23 cellular contexts compared by ENCODE assay signal in genomic region chr11:62778441-62778840, GRCh38. TPM values are rescaled to one million over a fixed set of nuclear protein-coding genes. Genes with fewer than 3 reads are reported as not detected.
A peak's percentile ranks its signal among the peaks of the same experiment; 100 is the strongest.
DNase-seq lines count a peak whose midpoint lies in the region; TF ChIP-seq lines count a peak whose summit lies in the region.
"Had no signal": no experiment of that assay in that cellular context is flagged by ENCODE, and none has a peak within 500 bp of the region (broad histone marks: within the 10 kb centered on the region; RNA-seq: fewer than 3 reads in every experiment).

No MANE protein-coding gene starts in this region.

- H3K27ac Mint-ChIP-seq in activated CD4-positive, alpha-beta T cell treated with anti-CD3 and anti-CD28 coated beads, Interleukin-2, amount 10 ng/mL, durations not matched to agents 24 days and 14 days = peak overlapping the region; percentile 91
- no peak overlapping the region for H3K27ac Mint-ChIP-seq in activated CD4-positive, alpha-beta T cell treated with anti-CD3 and anti-CD28 coated beads, Interleukin-2, amount 10 ng/mL, durations not matched to agents 7 days and 5 days
- H3K27ac Mint-ChIP-seq in activated CD4-positive, alpha-beta memory T cell treated with anti-CD3 and anti-CD28 coated beads for 36 hours = peak overlapping the region; percentile 60
- peak overlapping the region; percentile 64 for H3K27ac Mint-ChIP-seq in nephron progenitor cell
- H3K27ac Mint-ChIP-seq: mesothelial cell of epicardium, nephron had no signal

- no peak overlapping the region for H3K27ac ChIP-seq in caudate nucleus (ENCODE audit: low read depth, low read length)
- H3K27ac ChIP-seq: C4-2B, dorsolateral prefrontal cortex, left ventricle myocardium inferior, sigmoid colon, VCaP had no signal

- CTCF ChIA-PET in activated CD4-positive, alpha-beta T cell treated with anti-CD3 and anti-CD28 coated beads, Interleukin-2, amount 10 ng/mL, durations not matched to agents 7 days and 5 days (lab: Charles Lee) = interaction anchor here (1.2 to 13.5 kb wide), 2 partner anchors 10 to 63 kb away, joined by 3 to 170 read pairs; partner anchors contain the start of genes TMEM179B and TMEM223
- CTCF ChIA-PET in activated CD4-positive, alpha-beta memory T cell treated with anti-CD3 and anti-CD28 coated beads for 36 hours (lab: Charles Lee) = interaction anchor here (9.0 kb wide), 1 partner anchor 8 kb away, joined by 89 read pairs; the partner anchor contains the start of gene TMEM179B

- peaks cover 23% of the 10 kb centered on the region for H3K36me3 Mint-ChIP-seq in activated CD4-positive, alpha-beta T cell treated with anti-CD3 and anti-CD28 coated beads, Interleukin-2, amount 10 ng/mL, durations not matched to agents 24 days and 14 days (ENCODE audit: low read depth)
- peaks cover 31% of the 10 kb centered on the region for H3K36me3 Mint-ChIP-seq in activated CD4-positive, alpha-beta T cell treated with anti-CD3 and anti-CD28 coated beads, Interleukin-2, amount 10 ng/mL, durations not matched to agents 7 days and 5 days (ENCODE audit: low read depth)
- peaks cover 4% of the 10 kb centered on the region for H3K36me3 Mint-ChIP-seq in activated CD4-positive, alpha-beta memory T cell treated with anti-CD3 and anti-CD28 coated beads for 36 hours
- peaks cover 62% of the 10 kb centered on the region for H3K36me3 Mint-ChIP-seq in nephron progenitor cell (ENCODE audit: low read depth)

- intact Hi-C loops in activated CD4-positive, alpha-beta T cell treated with anti-CD3 and anti-CD28 coated beads, Interleukin-2, amount 10 ng/mL, durations not matched to agents 24 days and 14 days (cut with micrococcal nuclease) = loop anchor here (10.0 kb wide), 1 partner anchor 184 kb away; the partner anchor contains the start of gene TUT1
- intact Hi-C loops in activated CD4-positive, alpha-beta memory T cell treated with anti-CD3 and anti-CD28 coated beads for 36 hours (cut with micrococcal nuclease) = no loop called here

- no peak for TF ChIP-seq CTCF in nephron progenitor cell (IDR thresholded peaks at IDR 0.05)

- DNase-seq in activated CD4-positive, alpha-beta T cell treated with anti-CD3 and anti-CD28 coated beads, Interleukin-2, amount 10 ng/mL, durations not matched to agents 24 days and 14 days = no peak
- DNase-seq in activated CD4-positive, alpha-beta T cell treated with anti-CD3 and anti-CD28 coated beads, Interleukin-2, amount 10 ng/mL, durations not matched to agents 7 days and 5 days = no peak
- no peak for DNase-seq in activated CD4-positive, alpha-beta memory T cell treated with anti-CD3 and anti-CD28 coated beads for 36 hours
- DNase-seq in nephron progenitor cell (no peak), caudate nucleus (lab: John Stamatoyannopoulos, UW) (no peak), anterior cingulate cortex (lab: John Stamatoyannopoulos, UW) (no peak)
- DNase-seq: amygdala; central memory CD4-positive, alpha-beta T cell; dorsolateral prefrontal cortex; foreskin fibroblast; GF-D8; immature natural killer cell; left ventricle myocardium inferior; NCI-H1048; NCI-H2029; NCI-H345; PC-3; sigmoid colon had no signal

- no peak overlapping the region for H3K4me3 Mint-ChIP-seq in activated CD4-positive, alpha-beta T cell treated with anti-CD3 and anti-CD28 coated beads, Interleukin-2, amount 10 ng/mL, durations not matched to agents 24 days and 14 days
- H3K4me3 Mint-ChIP-seq in activated CD4-positive, alpha-beta T cell treated with anti-CD3 and anti-CD28 coated beads, Interleukin-2, amount 10 ng/mL, durations not matched to agents 7 days and 5 days = no peak overlapping the region
- no peak overlapping the region for H3K4me3 Mint-ChIP-seq in activated CD4-positive, alpha-beta memory T cell treated with anti-CD3 and anti-CD28 coated beads for 36 hours
- H3K4me3 Mint-ChIP-seq in nephron progenitor cell = no peak overlapping the region
- H3K4me3 Mint-ChIP-seq: immature natural killer cell; mesothelial cell of epicardium; nephron; T-helper 1 cell treated with Interleukin-12 subunit alpha and Interleukin-12 subunit beta and Interleukin-4 antibody, amounts not matched to agents 30 μg/mL and 1 μg/mL, for 36 hours had no signal

- H3K27me3 Mint-ChIP-seq in activated CD4-positive, alpha-beta T cell treated with anti-CD3 and anti-CD28 coated beads, Interleukin-2, amount 10 ng/mL, durations not matched to agents 24 days and 14 days = no peaks in the 10 kb centered on the region
- H3K27me3 Mint-ChIP-seq in activated CD4-positive, alpha-beta T cell treated with anti-CD3 and anti-CD28 coated beads, Interleukin-2, amount 10 ng/mL, durations not matched to agents 7 days and 5 days = no peaks in the 10 kb centered on the region
- H3K27me3 Mint-ChIP-seq in activated CD4-positive, alpha-beta memory T cell treated with anti-CD3 and anti-CD28 coated beads for 36 hours = no peaks in the 10 kb centered on the region
- no peaks in the 10 kb centered on the region for H3K27me3 Mint-ChIP-seq in nephron progenitor cell (ENCODE audit: low read depth, poor library complexity)

- POLR2A ChIA-PET in activated CD4-positive, alpha-beta T cell treated with anti-CD3 and anti-CD28 coated beads, Interleukin-2, amount 10 ng/mL, durations not matched to agents 7 days and 5 days (lab: Charles Lee) = interaction anchor here (0.6 kb wide), 1 partner anchor 41 kb away, joined by 3 read pairs; no protein-coding TSS in a partner anchor
- POLR2A ChIA-PET in activated CD4-positive, alpha-beta memory T cell treated with anti-CD3 and anti-CD28 coated beads for 36 hours (lab: Charles Lee) = interaction anchor here (2.2 kb wide), 1 partner anchor 8 kb away, joined by 9 read pairs; no protein-coding TSS in a partner anchor

- H3K4me1 Mint-ChIP-seq in activated CD4-positive, alpha-beta T cell treated with anti-CD3 and anti-CD28 coated beads, Interleukin-2, amount 10 ng/mL, durations not matched to agents 24 days and 14 days = peaks cover 18% of the 10 kb centered on the region
- peaks cover 8% of the 10 kb centered on the region for H3K4me1 Mint-ChIP-seq in activated CD4-positive, alpha-beta T cell treated with anti-CD3 and anti-CD28 coated beads, Interleukin-2, amount 10 ng/mL, durations not matched to agents 7 days and 5 days
- H3K4me1 Mint-ChIP-seq in activated CD4-positive, alpha-beta memory T cell treated with anti-CD3 and anti-CD28 coated beads for 36 hours (ENCODE audit: low read depth) = peaks cover 20% of the 10 kb centered on the region
- peaks cover 4% of the 10 kb centered on the region for H3K4me1 Mint-ChIP-seq in nephron progenitor cell
- H3K4me1 Mint-ChIP-seq: mesothelial cell of epicardium, nephron had no signal

- H3K9me3 Mint-ChIP-seq in activated CD4-positive, alpha-beta T cell treated with anti-CD3 and anti-CD28 coated beads, Interleukin-2, amount 10 ng/mL, durations not matched to agents 24 days and 14 days = no peaks in the 10 kb centered on the region
- no peaks in the 10 kb centered on the region for H3K9me3 Mint-ChIP-seq in activated CD4-positive, alpha-beta T cell treated with anti-CD3 and anti-CD28 coated beads, Interleukin-2, amount 10 ng/mL, durations not matched to agents 7 days and 5 days
- H3K9me3 Mint-ChIP-seq in activated CD4-positive, alpha-beta memory T cell treated with anti-CD3 and anti-CD28 coated beads for 36 hours = no peaks in the 10 kb centered on the region
- H3K9me3 Mint-ChIP-seq in nephron progenitor cell = no peaks in the 10 kb centered on the region
- H3K9me3 Mint-ChIP-seq: immature natural killer cell; mesothelial cell of epicardium; nephron; T-helper 1 cell treated with Interleukin-12 subunit alpha and Interleukin-12 subunit beta and Interleukin-4 antibody, amounts not matched to agents 30 μg/mL and 1 μg/mL, for 36 hours had no signal

RNA-seq across cellular contexts. Expression of gene TAF6L, which starts 7.2 kb away (rescaled TPM):
- total RNA-seq in activated CD4-positive, alpha-beta T cell treated with anti-CD3 and anti-CD28 coated beads, Interleukin-2, amount 10 ng/mL, durations not matched to agents 24 days and 14 days = 20.1 and 20.2 TPM in 2 replicates
- 10 to 100 TPM; 17.7 to 19.4 TPM for total RNA-seq in activated CD4-positive, alpha-beta T cell treated with anti-CD3 and anti-CD28 coated beads, Interleukin-2, amount 10 ng/mL, durations not matched to agents 7 days and 5 days
- 10 to 100 TPM; 11.9 to 12.0 TPM for total RNA-seq in activated CD4-positive, alpha-beta memory T cell treated with anti-CD3 and anti-CD28 coated beads for 36 hours

RNA-seq across cellular contexts. Expression of gene TMEM179B, which starts 8.8 kb away (rescaled TPM):
- 32.9 and 36.3 TPM in 2 replicates for total RNA-seq in activated CD4-positive, alpha-beta T cell treated with anti-CD3 and anti-CD28 coated beads, Interleukin-2, amount 10 ng/mL, durations not matched to agents 24 days and 14 days
- total RNA-seq in activated CD4-positive, alpha-beta T cell treated with anti-CD3 and anti-CD28 coated beads, Interleukin-2, amount 10 ng/mL, durations not matched to agents 7 days and 5 days = 10 to 100 TPM; 46.8 to 55.9 TPM
- total RNA-seq in activated CD4-positive, alpha-beta memory T cell treated with anti-CD3 and anti-CD28 coated beads for 36 hours = 10 to 100 TPM; 25.0 to 25.5 TPM

RNA-seq across cellular contexts. Expression of gene TMEM223, which starts 13.4 kb away (rescaled TPM):
- 15.0 and 16.5 TPM in 2 replicates for total RNA-seq in activated CD4-positive, alpha-beta T cell treated with anti-CD3 and anti-CD28 coated beads, Interleukin-2, amount 10 ng/mL, durations not matched to agents 24 days and 14 days
- 10 to 100 TPM; 17.9 to 19.4 TPM for total RNA-seq in activated CD4-positive, alpha-beta T cell treated with anti-CD3 and anti-CD28 coated beads, Interleukin-2, amount 10 ng/mL, durations not matched to agents 7 days and 5 days
- 10 to 100 TPM in 1 of 2 experiments, 1 to 10 TPM in 1; 9.2 to 10.2 TPM for total RNA-seq in activated CD4-positive, alpha-beta memory T cell treated with anti-CD3 and anti-CD28 coated beads for 36 hours

RNA-seq across cellular contexts. Expression of gene POLR2G, which starts 17.1 kb away (rescaled TPM):
- total RNA-seq in activated CD4-positive, alpha-beta T cell treated with anti-CD3 and anti-CD28 coated beads, Interleukin-2, amount 10 ng/mL, durations not matched to agents 24 days and 14 days = 138 and 155 TPM in 2 replicates
- 10 to 100 TPM; 87.2 to 99.8 TPM for total RNA-seq in activated CD4-positive, alpha-beta T cell treated with anti-CD3 and anti-CD28 coated beads, Interleukin-2, amount 10 ng/mL, durations not matched to agents 7 days and 5 days
- total RNA-seq in activated CD4-positive, alpha-beta memory T cell treated with anti-CD3 and anti-CD28 coated beads for 36 hours = 100 to 1,000 TPM; 116 to 124 TPM

RNA-seq across cellular contexts. Expression of gene ZBTB3, which starts 24.5 kb away (rescaled TPM):
- 7.5 and 11.1 TPM in 2 replicates for total RNA-seq in activated CD4-positive, alpha-beta T cell treated with anti-CD3 and anti-CD28 coated beads, Interleukin-2, amount 10 ng/mL, durations not matched to agents 24 days and 14 days
- total RNA-seq in activated CD4-positive, alpha-beta T cell treated with anti-CD3 and anti-CD28 coated beads, Interleukin-2, amount 10 ng/mL, durations not matched to agents 7 days and 5 days = 10 to 100 TPM; 14.3 to 18.5 TPM
- 1 to 10 TPM; 8.4 to 9.7 TPM for total RNA-seq in activated CD4-positive, alpha-beta memory T cell treated with anti-CD3 and anti-CD28 coated beads for 36 hours
